Comparison of ENCODE assay signal across 11 cellular contexts in the genomic region with DNA sequence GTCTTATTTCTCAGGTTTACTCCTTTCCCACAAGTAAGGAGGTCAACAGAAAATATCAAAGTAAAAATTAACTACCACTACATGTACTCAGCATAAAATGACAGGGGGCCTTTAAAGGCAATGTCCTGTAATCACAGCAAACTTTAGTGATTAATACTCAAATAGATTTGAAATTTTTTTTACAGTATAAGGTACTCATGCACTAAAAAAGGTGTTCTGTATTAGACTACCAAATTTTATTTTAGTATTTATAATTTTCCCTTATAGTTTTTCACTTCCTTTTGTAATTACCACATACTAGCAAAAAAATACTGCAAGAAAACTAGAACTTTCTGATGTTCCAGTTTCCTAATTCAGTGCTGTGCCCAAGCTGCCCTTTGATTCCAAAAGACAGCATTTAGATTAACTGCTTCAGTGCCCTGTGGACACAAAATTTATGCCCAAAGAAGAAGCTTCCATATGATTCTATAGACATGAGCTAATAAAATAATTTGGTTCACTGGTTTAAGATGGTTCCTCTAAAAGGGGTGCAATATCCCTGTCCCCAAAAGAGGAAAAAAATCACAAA.
DNase-seq lines count a peak whose midpoint lies in the region; ATAC-seq and TF ChIP-seq lines count a peak whose summit lies in the region.
"Had no signal": no experiment of that assay in that cellular context is flagged by ENCODE, and none has a peak within 500 bp of the region (broad histone marks: within the 10 kb centered on the region; RNA-seq: fewer than 3 reads in every experiment).

No MANE protein-coding gene starts in this region.

- peak overlapping the region in 6 of 7 donors; percentile 61 to 80 (median 72) for H3K4me3 Mint-ChIP-seq in CD8-positive, alpha-beta memory T cell

- TF ChIP-seq CTCF in MM.1S (IDR thresholded peaks at IDR 0.05; ENCODE audit: low read length) (no peak), colonic mucosa (IDR thresholded peaks at IDR 0.05) (no peak), parathyroid adenoma (IDR thresholded peaks at IDR 0.05) (no peak)

- H4K20me1 ChIP-seq in MM.1S (ENCODE audit: insufficient read depth, low read length): no peaks in the 10 kb centered on the region

- H3K4me2 ChIP-seq in MM.1S (ENCODE audit: low read depth, low read length) (peak overlapping the region; percentile 92), parathyroid adenoma (ENCODE audit: low read length) (no peak overlapping the region)

- H3K9me2 ChIP-seq in MM.1S (replicated peaks; ENCODE audit: insufficient read depth, low read length): no peaks in the 10 kb centered on the region

- no peak for DNase-seq in CD8-positive, alpha-beta memory T cell
- no peak for DNase-seq in MM.1S
- no peak for DNase-seq in colonic mucosa
- no peak for DNase-seq in occipital lobe (lab: John Stamatoyannopoulos, UW)
- no peak for DNase-seq in DMS114 treated with DMSO at 0.1 percent for 48 hours (lab: John Stamatoyannopoulos, UW; ENCODE audit: unreplicated experiment)
- DNase-seq: KG1, small intestine had no signal

- peak overlapping the region; percentile 65 to 97 (median 87) for H3K27ac Mint-ChIP-seq in CD8-positive, alpha-beta memory T cell

- CTCF ChIA-PET in CD8-positive, alpha-beta memory T cell (lab: Charles Lee): interaction anchor here (1.6 to 1.7 kb wide), 2 partner anchors 37 to 223 kb away, joined by 4 to 8 read pairs; no protein-coding TSS in a partner anchor

- peak overlapping the region; percentile 20; the same call in 1 of the 2 replicates for H2AFZ ChIP-seq in MM.1S (ENCODE audit: low read length)
- peak overlapping the region; percentile 75 for H2AFZ ChIP-seq in parathyroid adenoma

- H3F3A ChIP-seq in MM.1S (ENCODE audit: insufficient read depth, low read length): peaks cover 34% of the 10 kb centered on the region

- H3K36me3 ChIP-seq in CD8-positive, alpha-beta memory T cell (ENCODE audit: insufficient read depth, low read length): no peaks in the 10 kb centered on the region
- H3K36me3 ChIP-seq in MM.1S (replicated peaks; ENCODE audit: insufficient read depth, low read length): no peaks in the 10 kb centered on the region
- no peaks in the 10 kb centered on the region for H3K36me3 ChIP-seq in colonic mucosa
- H3K36me3 ChIP-seq in parathyroid adenoma (ENCODE audit: control insufficient read depth, insufficient read depth, low read length): no peaks in the 10 kb centered on the region

- H3K27ac ChIP-seq in CD8-positive, alpha-beta memory T cell (ENCODE audit: low read depth, low read length): no peak overlapping the region
- H3K27ac ChIP-seq in MM.1S (ENCODE audit: low read length) (peak overlapping the region; percentile 91), colonic mucosa (peak overlapping the region; percentile 13), parathyroid adenoma (no peak overlapping the region)

- ATAC-seq in GM21526 (IDR thresholded peaks at IDR 0.05; ENCODE audit: low FRiP score, unreplicated experiment): no peak
- ATAC-seq in HG02588 (IDR thresholded peaks at IDR 0.05; ENCODE audit: unreplicated experiment): no peak
- ATAC-seq: HCT116 had no signal

- peaks cover 91% of the 10 kb centered on the region for H3K4me1 ChIP-seq in CD8-positive, alpha-beta memory T cell (ENCODE audit: insufficient read depth, low read length)
- H3K4me1 ChIP-seq in MM.1S (ENCODE audit: low read length) (peaks cover 32% of the 10 kb centered on the region), colonic mucosa (no peaks in the 10 kb centered on the region), parathyroid adenoma (no peaks in the 10 kb centered on the region)

- peaks cover 82 to 98% (median 98%) of the 10 kb centered on the region in 3 donors for H3K4me1 Mint-ChIP-seq in CD8-positive, alpha-beta memory T cell

- no peaks in the 10 kb centered on the region for H3K9me3 Mint-ChIP-seq in CD8-positive, alpha-beta memory T cell

- POLR2A ChIA-PET in CD8-positive, alpha-beta memory T cell (lab: Charles Lee): interaction anchor here (0.7 to 2.2 kb wide), 2 partner anchors 12 to 223 kb away, joined by 3 to 6 read pairs; no protein-coding TSS in a partner anchor

- H3K27me3 Mint-ChIP-seq in CD8-positive, alpha-beta memory T cell: no peaks in the 10 kb centered on the region

- H3K27me3 ChIP-seq in CD8-positive, alpha-beta memory T cell (ENCODE audit: insufficient read depth, low read length, poor library complexity, severe bottlenecking): no peaks in the 10 kb centered on the region
- no peaks in the 10 kb centered on the region for H3K27me3 ChIP-seq in MM.1S (replicated peaks; ENCODE audit: insufficient read depth, low read length)
- H3K27me3 ChIP-seq in colonic mucosa: no peaks in the 10 kb centered on the region
- H3K27me3 ChIP-seq in parathyroid adenoma (ENCODE audit: control insufficient read depth, insufficient read depth, low read length): no peaks in the 10 kb centered on the region

- H3K9ac ChIP-seq in MM.1S (ENCODE audit: low read length) (peak overlapping the region; percentile 68), colonic mucosa (ENCODE audit: low read depth in 2 of 2, low read length in 2 of 2) (no peak overlapping the region), parathyroid adenoma (no peak overlapping the region)

- peaks cover 65% of the 10 kb centered on the region for H3K79me2 ChIP-seq in MM.1S (ENCODE audit: low read length)
- no peaks in the 10 kb centered on the region for H3K79me2 ChIP-seq in parathyroid adenoma

- no peaks in the 10 kb centered on the region for H3K9me3 ChIP-seq in CD8-positive, alpha-beta memory T cell (ENCODE audit: low read length)
- H3K9me3 ChIP-seq in MM.1S (replicated peaks; ENCODE audit: insufficient read depth, low read length) (no peaks in the 10 kb centered on the region), colonic mucosa (no peaks in the 10 kb centered on the region), parathyroid adenoma (ENCODE audit: control insufficient read depth, low read length) (no peaks in the 10 kb centered on the region)

- no peak overlapping the region for H3K4me3 ChIP-seq in CD8-positive, alpha-beta memory T cell (ENCODE audit: low read length)
- peak overlapping the region; percentile 53 for H3K4me3 ChIP-seq in MM.1S (ENCODE audit: low read length)
- no peak overlapping the region for H3K4me3 ChIP-seq in colonic mucosa
- H3K4me3 ChIP-seq in parathyroid adenoma (ENCODE audit: low read depth, low read length): no peak overlapping the region

- intact Hi-C loops in colonic mucosa (cut with DNase I): no loop called here

- H3K36me3 Mint-ChIP-seq in CD8-positive, alpha-beta memory T cell: peaks cover 4 to 15% (median 7%) of the 10 kb centered on the region in 3 donors

Comparison
In these comparisons a context has a peak if more than half of its experiments do, and no peak if none do; other contexts are left out.
1. H3K27ac ChIP-seq: peak in MM.1S (single experiment) and colonic mucosa (single experiment); none in CD8-positive, alpha-beta memory T cell (single experiment) and parathyroid adenoma (single experiment).